In genomic region chr9:138008081-138008841, GRCh38 we compare ENCODE assay signal across 15 cellular contexts.
DNase-seq lines count a peak whose midpoint lies in the region; ATAC-seq and TF ChIP-seq lines count a peak whose summit lies in the region.
"Had no signal": no experiment of that assay in that cellular context is flagged by ENCODE, and none has a peak within 500 bp of the region (broad histone marks: within the 10 kb centered on the region; RNA-seq: fewer than 3 reads in every experiment).

No MANE protein-coding gene starts in this region.

- no peaks in the 10 kb centered on the region for H3K9me3 Mint-ChIP-seq in immature natural killer cell

- H3K4me3 Mint-ChIP-seq in immature natural killer cell: no peak overlapping the region

- intact Hi-C loops in Right ventricle myocardium superior (cut with DNase I) (no loop called here), Right ventricle myocardium inferior (cut with DNase I) (no loop called here), upper lobe of right lung (cut with DNase I) (no loop called here)

- no peak overlapping the region for H3K27ac ChIP-seq in Peyer's patch
- H3K27ac ChIP-seq in upper lobe of right lung: no peak overlapping the region
- H3K27ac ChIP-seq: brain microvascular endothelial cell, esophagus muscularis mucosa, SK-N-MC had no signal

- H3K36me3 Mint-ChIP-seq in immature natural killer cell: no peaks in the 10 kb centered on the region

- DNase-seq in Right ventricle myocardium superior (peak; percentile 20), Right ventricle myocardium inferior (ENCODE audit: missing footprints) (no peak), Peyer's patch (peak; percentile 1 to 38 (median 31)), left lobe of liver (ENCODE audit: low spot score) (peak; percentile 36), upper lobe of right lung (peak; percentile 54), immature natural killer cell (no peak), NOMO-1 treated with DMSO at 0.1 percent for 48 hours (lab: John Stamatoyannopoulos, UW; ENCODE audit: unreplicated experiment) (no peak)
- DNase-seq: activated CD4-positive, alpha-beta T cell treated with anti-CD3 and anti-CD28 coated beads for 48 hours; brain microvascular endothelial cell; NCI-H2029 treated with DMSO at 0.1 percent for 48 hours; stimulated activated CD4-positive, alpha-beta T cell treated with anti-CD3 and anti-CD28 coated beads, Interleukin-15, amount 100 ng/mL, for 24 hours; stimulated activated naive CD8-positive, alpha-beta T cell treated with anti-CD3 and anti-CD28 coated beads, Interleukin-15, Interleukin-2, amounts not matched to agents 100 U/mL and 50 U/mL, for 24 hours had no signal

- TF ChIP-seq CTCF in Peyer's patch (IDR thresholded peaks at IDR 0.05): no peak
- TF ChIP-seq CTCF in upper lobe of right lung (IDR thresholded peaks at IDR 0.05): no peak

- H3K27me3 Mint-ChIP-seq in immature natural killer cell (ENCODE audit: low read depth in 3 of 3): peaks cover 1 to 8% (median 2%) of the 10 kb centered on the region in 3 donors

- ATAC-seq in Right ventricle myocardium superior (ENCODE audit: poor library complexity): no peak
- no peak for ATAC-seq in Right ventricle myocardium inferior
- no peak for ATAC-seq in left lobe of liver
- no peak for ATAC-seq in upper lobe of right lung
- no peak for ATAC-seq in HG03520 (IDR thresholded peaks at IDR 0.05; ENCODE audit: unreplicated experiment)
- ATAC-seq: stimulated activated naive CD8-positive, alpha-beta T cell treated with anti-CD3 and anti-CD28 coated beads, Interleukin-15, Interleukin-2, amounts not matched to agents 100 U/mL and 50 U/mL, for 24 hours had no signal

- TF ChIP-seq POLR2A in Peyer's patch (IDR thresholded peaks at IDR 0.05): no peak

- no peaks in the 10 kb centered on the region for H3K9me3 ChIP-seq in Peyer's patch
- no peaks in the 10 kb centered on the region for H3K9me3 ChIP-seq in upper lobe of right lung
- H3K9me3 ChIP-seq: esophagus muscularis mucosa had no signal

- H3K36me3 ChIP-seq in Peyer's patch: no peaks in the 10 kb centered on the region
- no peaks in the 10 kb centered on the region for H3K36me3 ChIP-seq in upper lobe of right lung
- H3K36me3 ChIP-seq: brain microvascular endothelial cell, esophagus muscularis mucosa had no signal

- H3K27me3 ChIP-seq in Peyer's patch (no peaks in the 10 kb centered on the region), upper lobe of right lung (no peaks in the 10 kb centered on the region)
- H3K27me3 ChIP-seq: brain microvascular endothelial cell had no signal

- no peaks in the 10 kb centered on the region for H3K4me1 Mint-ChIP-seq in immature natural killer cell

- H3K27ac Mint-ChIP-seq in immature natural killer cell: no peak overlapping the region

- H3K4me3 ChIP-seq in Peyer's patch (no peak overlapping the region), upper lobe of right lung (no peak overlapping the region)
- H3K4me3 ChIP-seq: esophagus muscularis mucosa, SK-N-MC had no signal

- no peaks in the 10 kb centered on the region for H3K4me1 ChIP-seq in Peyer's patch
- no peaks in the 10 kb centered on the region for H3K4me1 ChIP-seq in upper lobe of right lung
- H3K4me1 ChIP-seq: esophagus muscularis mucosa had no signal

Comparison
In these comparisons a context has a peak if more than half of its experiments do, and no peak if none do; other contexts are left out.
1. DNase-seq: peak in Right ventricle myocardium superior (single experiment), Peyer's patch (3 of 3), left lobe of liver (single experiment) and upper lobe of right lung (single experiment); none in Right ventricle myocardium inferior (single experiment), immature natural killer cell (0 of 3) and NOMO-1 treated with DMSO at 0.1 percent for 48 hours (single experiment).